ENCODE assay signal across 8 cellular contexts in the genomic region with DNA sequence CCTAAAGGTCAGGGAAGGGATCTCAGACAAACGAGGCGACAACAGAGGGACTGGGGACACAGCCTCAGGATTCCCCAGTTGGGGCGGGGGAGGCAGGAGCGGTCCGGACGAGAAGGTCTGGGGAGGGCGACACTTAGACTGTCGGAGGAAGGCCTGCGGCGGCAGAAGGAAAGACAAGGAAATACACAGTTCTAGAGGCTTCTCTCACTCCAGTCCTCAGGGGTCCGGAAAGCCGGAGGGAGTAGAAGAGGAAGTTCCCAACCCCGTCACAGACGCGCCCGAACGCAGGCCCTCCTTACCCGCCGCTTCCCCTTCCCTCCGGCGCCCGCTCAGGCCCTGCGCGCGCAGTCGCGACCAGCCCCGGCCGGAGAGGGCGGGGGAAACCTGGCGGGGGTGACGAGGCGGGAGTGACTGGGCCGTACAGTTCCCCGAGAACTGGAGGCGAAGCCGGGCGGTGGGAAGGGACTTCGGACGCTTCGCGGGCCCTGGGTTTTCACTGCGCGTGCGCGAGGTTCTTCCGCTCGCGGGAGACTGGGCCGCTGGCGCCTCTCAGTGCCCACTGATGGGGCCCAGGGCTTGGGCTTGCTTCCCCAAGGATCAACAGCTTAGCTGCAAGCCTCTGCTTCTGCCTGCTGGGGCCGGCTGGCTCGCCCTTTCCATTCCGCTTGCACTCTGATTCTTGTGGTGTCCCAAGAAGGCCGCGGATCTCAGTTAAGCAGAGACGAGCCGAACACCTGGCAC. TPM values are rescaled to one million over a fixed set of nuclear protein-coding genes. Genes with fewer than 3 reads are reported as not detected.
A peak's percentile ranks its signal among the peaks of the same experiment; 100 is the strongest.
DNase-seq lines count a peak whose midpoint lies in the region; ATAC-seq, FAIRE-seq and TF ChIP-seq lines count a peak whose summit lies in the region.

Gene IPP, minus strand, starts transcription at position 356 of the 741 bp plus-strand sequence. CDS start 4,242 bp downstream, outside the sequence.

- H2BK120ac ChIP-seq in mesenchymal stem cell (ENCODE audit: low read depth, low read length), result no peak within 1 kb of the TSS

- peak; percentile 86 for FAIRE-seq in HTR-8/SVneo (lab: Jason Lieb, UNC)

- no peaks in the 10 kb centered on the region for H3K4me1 Mint-ChIP-seq in Caco-2 (ENCODE audit: low read depth, unreplicated experiment)
- H3K4me1 Mint-ChIP-seq in effector memory CD8-positive, alpha-beta T cell (ENCODE audit: low read depth in 2 of 2), result peaks cover 12 to 13% of the 10 kb centered on the region in 2 donors

- peak within 1 kb of the TSS; percentile 98 for H3K27ac Mint-ChIP-seq in Caco-2 (ENCODE audit: unreplicated experiment)
- peak within 1 kb of the TSS; percentile 99 to 100 for H3K27ac Mint-ChIP-seq in effector memory CD8-positive, alpha-beta T cell

- peak within 1 kb of the TSS in 1 of 2 experiments; percentile 1 for H2BK12ac ChIP-seq in mesenchymal stem cell (ENCODE audit: low read length in 2 of 2)

- no peak within 1 kb of the TSS for H2AK5ac ChIP-seq in mesenchymal stem cell (ENCODE audit: low read length, severe bottlenecking)

- peaks cover 14% of the 10 kb centered on the region for H3K79me1 ChIP-seq in mesenchymal stem cell (replicated peaks; ENCODE audit: low read length, poor library complexity, severe bottlenecking)

- DNase-seq in Caco-2 (peak; percentile 96 to 97), HTR-8/SVneo (ENCODE audit: insufficient read length, low spot score) (peak; percentile 98), NOMO-1 treated with DMSO at 0.1 percent for 48 hours (lab: John Stamatoyannopoulos, UW; ENCODE audit: unreplicated experiment) (peak; percentile 98), mesenchymal stem cell (peak; percentile 98)
- peak; percentile 85 to 87 for DNase-seq in activated CD8-positive, alpha-beta memory T cell treated with anti-CD3 and anti-CD28 coated beads for 4 hours (ENCODE audit: low read depth in 2 of 2)
- DNase-seq in effector memory CD8-positive, alpha-beta T cell, result peak; percentile 90 to 91 (median 91)
- peak; percentile 89 for DNase-seq in stimulated activated CD8-positive, alpha-beta memory T cell treated with anti-CD3 and anti-CD28 coated beads, Interleukin-12 subunit alpha, Interleukin-12 subunit beta, amount 100 ng/mL, for 4 hours (ENCODE audit: low read depth)

- H2BK15ac ChIP-seq in mesenchymal stem cell (ENCODE audit: low read depth, poor library complexity, severe bottlenecking), result peak within 1 kb of the TSS; percentile 56

- peak within 1 kb of the TSS; percentile 31 for H3K4me2 ChIP-seq in mesenchymal stem cell (ENCODE audit: low read length, poor library complexity, severe bottlenecking)

- peak within 1 kb of the TSS; percentile 94 for H3K4me3 Mint-ChIP-seq in Caco-2 (ENCODE audit: unreplicated experiment)
- peak within 1 kb of the TSS; percentile 99 for H3K4me3 Mint-ChIP-seq in effector memory CD8-positive, alpha-beta T cell

- H3K14ac ChIP-seq in mesenchymal stem cell (ENCODE audit: low read length in 2 of 2), result no peak within 1 kb of the TSS

- H3K4me1 ChIP-seq in Caco-2 (no peaks in the 10 kb centered on the region), mesenchymal stem cell (ENCODE audit: control insufficient read depth, insufficient read depth, low read depth, low read length) (peaks cover 5% of the 10 kb centered on the region)

- H2AFZ ChIP-seq in mesenchymal stem cell (ENCODE audit: low read depth, low read length), result peak within 1 kb of the TSS; percentile 16

- H3K4me3 ChIP-seq in Caco-2 (ENCODE audit: low read depth, low read length) (peak within 1 kb of the TSS; percentile 53), mesenchymal stem cell (ENCODE audit: insufficient read depth in 1 of 2, low read depth in 1 of 2, low read length in 2 of 2) (peak within 1 kb of the TSS; percentile 59 to 98)

- no TSS peak for BruUV-seq in Caco-2 (replicated peaks; lab: Mats Ljungman, UMichigan)

- peak within 1 kb of the TSS; percentile 31 for H4K91ac ChIP-seq in mesenchymal stem cell (ENCODE audit: low read length)

- CTCF ChIA-PET in Caco-2 (lab: Charles Lee), result no interaction called here

- peak within 1 kb of the TSS; percentile 94 for H4K8ac ChIP-seq in mesenchymal stem cell (ENCODE audit: low read length)

- peaks cover 8% of the 10 kb centered on the region for H3K9me3 Mint-ChIP-seq in Caco-2 (ENCODE audit: unreplicated experiment)
- H3K9me3 Mint-ChIP-seq in effector memory CD8-positive, alpha-beta T cell, result no peaks in the 10 kb centered on the region

- H3K9ac ChIP-seq in mesenchymal stem cell (ENCODE audit: low read length), result peak within 1 kb of the TSS; percentile 100

- intact Hi-C loops in Caco-2 (cut with micrococcal nuclease; ENCODE audit: unreplicated experiment), result loop anchor here (1.0 to 5.0 kb wide), 2 partner anchors 52 to 63 kb away; partner anchors contain the start of gene MAST2

- peaks cover 14% of the 10 kb centered on the region for H3K36me3 Mint-ChIP-seq in Caco-2 (ENCODE audit: insufficient read depth, unreplicated experiment)
- peaks cover 27% of the 10 kb centered on the region for H3K36me3 Mint-ChIP-seq in effector memory CD8-positive, alpha-beta T cell (ENCODE audit: insufficient read depth)

- peak within 1 kb of the TSS; percentile 34 to 58 for H3K18ac ChIP-seq in mesenchymal stem cell (ENCODE audit: low read depth in 1 of 2, low read length in 2 of 2)

- peak within 1 kb of the TSS; percentile 80 for H3K27ac ChIP-seq in mesenchymal stem cell (ENCODE audit: low read length, poor library complexity, severe bottlenecking)

- no peaks in the 10 kb centered on the region for H3K36me3 ChIP-seq in Caco-2 (ENCODE audit: control insufficient read depth, insufficient read depth, low read length)
- peaks cover 0 to 5% of the 10 kb centered on the region in 2 experiments for H3K36me3 ChIP-seq in mesenchymal stem cell (ENCODE audit: control insufficient read depth in 1 of 2, insufficient read depth in 2 of 2, low read depth in 1 of 2, low read length in 2 of 2)

- ATAC-seq in GM21360 (IDR thresholded peaks at IDR 0.05; ENCODE audit: unreplicated experiment), result peak; percentile 93
- ATAC-seq in effector memory CD8-positive, alpha-beta T cell (replicated peaks), result peak; percentile 88

- peak in 1 of 2 experiments; percentile 17 for TF ChIP-seq CTCF in Caco-2 (IDR thresholded peaks at IDR 0.05; ENCODE audit: insufficient read depth in 1 of 2, low read depth in 1 of 2, low read length in 1 of 2, severe bottlenecking in 1 of 2, unreplicated experiment in 1 of 2)

- H3K4ac ChIP-seq in mesenchymal stem cell (ENCODE audit: low read depth in 1 of 2, low read length in 2 of 2), result peak within 1 kb of the TSS; percentile 3 to 24

- H3K27me3 ChIP-seq in Caco-2 (replicated peaks; ENCODE audit: control insufficient read depth, insufficient read depth, low read length), result no peaks in the 10 kb centered on the region
- no peaks in the 10 kb centered on the region for H3K27me3 ChIP-seq in mesenchymal stem cell (ENCODE audit: control insufficient read depth in 1 of 2, insufficient read depth in 1 of 2, low read length in 2 of 2)

- POLR2A ChIA-PET in Caco-2 (lab: Charles Lee), result interaction anchor here (0.5 to 1.0 kb wide), 4 partner anchors 62 to 225 kb away, joined by 3 to 5 read pairs (median 4); partner anchors contain the start of gene GPBP1L1

- H2BK5ac ChIP-seq in mesenchymal stem cell (ENCODE audit: low read depth, low read length, poor library complexity, severe bottlenecking), result peak within 1 kb of the TSS; percentile 12

- H3K23ac ChIP-seq in mesenchymal stem cell (ENCODE audit: low read length in 2 of 2), result no peak within 1 kb of the TSS

- under 1% methylated on average over 48 of the region's 58 CpGs for WGBS in mesenchymal stem cell

- H3K27me3 Mint-ChIP-seq in Caco-2 (ENCODE audit: insufficient read depth, unreplicated experiment), result no peaks in the 10 kb centered on the region
- H3K27me3 Mint-ChIP-seq in effector memory CD8-positive, alpha-beta T cell, result no peaks in the 10 kb centered on the region

- H3K9me3 ChIP-seq in Caco-2 (0 out of 2 replicates have a peak, but pooled peaks cover 4% of the 10 kb centered on the region), mesenchymal stem cell (ENCODE audit: control insufficient read depth, low read length) (no peaks in the 10 kb centered on the region)

RNA-seq across cellular contexts. Expression of gene IPP, which starts in this region (rescaled TPM):
- 7.6 and 7.9 TPM in 2 replicates for total RNA-seq in Caco-2 (2022)
- 8.6 TPM for polyA plus RNA-seq in mesenchymal stem cell (2013, experiment 1 of 2)
- polyA plus RNA-seq in mesenchymal stem cell (2013, experiment 2 of 2), result 8.9 TPM

Comparison
In these comparisons a context has a peak if more than half of its experiments do, and no peak if none do; other contexts are left out.
1. Peak in every context shown above with its lines: DNase-seq, ATAC-seq, H3K4me3 ChIP-seq and H3K27ac ChIP-seq.